8 cellular contexts compared by ENCODE assay signal in genomic region chr12:6904280-6905276, GRCh38. TPM values are rescaled to one million over a fixed set of nuclear protein-coding genes. Genes with fewer than 3 reads are reported as not detected.
DNase-seq lines count a peak whose midpoint lies in the region; ATAC-seq, FAIRE-seq and TF ChIP-seq lines count a peak whose summit lies in the region.

A gene with protein sequence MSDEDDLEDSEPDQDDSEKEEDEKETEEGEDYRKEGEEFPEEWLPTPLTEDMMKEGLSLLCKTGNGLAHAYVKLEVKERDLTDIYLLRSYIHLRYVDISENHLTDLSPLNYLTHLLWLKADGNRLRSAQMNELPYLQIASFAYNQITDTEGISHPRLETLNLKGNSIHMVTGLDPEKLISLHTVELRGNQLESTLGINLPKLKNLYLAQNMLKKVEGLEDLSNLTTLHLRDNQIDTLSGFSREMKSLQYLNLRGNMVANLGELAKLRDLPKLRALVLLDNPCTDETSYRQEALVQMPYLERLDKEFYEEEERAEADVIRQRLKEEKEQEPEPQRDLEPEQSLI (plus strand): TSS chr12:6904822. CDS start chr12:6905634, 812 bp downstream.

- peak; percentile 93 for ATAC-seq in HG02763 (IDR thresholded peaks at IDR 0.05; ENCODE audit: unreplicated experiment)
- peak; percentile 98 for ATAC-seq in left cardiac atrium
- ATAC-seq in upper lobe of left lung (ENCODE audit: low FRiP score in 2 of 2), result peak; percentile 96 to 98

- H3K36me3 ChIP-seq in upper lobe of left lung, result peaks cover 0 to 4% (median 0%) of the 10 kb centered on the region in 4 donors

- TF ChIP-seq EP300 in upper lobe of left lung (IDR thresholded peaks at IDR 0.05), result no peak

- WGBS in upper lobe of left lung, 2 donors, result 5 to 6% methylated on average over 34 of the region's 34 CpGs

- TF ChIP-seq CTCF in upper lobe of left lung (IDR thresholded peaks at IDR 0.05), result peak in 1 of 6 experiments; percentile 5

- H3K4me1 ChIP-seq in upper lobe of left lung, result peaks cover 11 to 19% (median 18%) of the 10 kb centered on the region in 4 donors

- intact Hi-C loops in left cardiac atrium (cut with DNase I) (no loop called here), posterior cingulate gyrus (cut with DNase I) (loop anchor here (2.0 kb wide), 1 partner anchor 38 kb away; the partner anchor contains the start of gene TPI1)

- DNase-seq in GM12891 (ENCODE audit: insufficient read length, low spot score), result peak; percentile 82
- peak; percentile 92 for DNase-seq in NCI-H1436 treated with DMSO at 0.1 percent for 48 hours (lab: John Stamatoyannopoulos, UW)
- peak; percentile 97 for DNase-seq in T follicular helper cell (ENCODE audit: low read depth)
- peak; percentile 93 for DNase-seq in amniotic stem cell (lab: John Stamatoyannopoulos, UW)
- peak; percentile 99 for DNase-seq in left cardiac atrium
- DNase-seq in posterior cingulate gyrus, result peak; percentile 98 to 100 (median 99)
- DNase-seq in upper lobe of left lung, result peak; percentile 95 to 98

- no peak for TF ChIP-seq POLR2A in GM12891 (IDR thresholded peaks at IDR 0.05; ENCODE audit: low read depth, low read length)
- peak in 3 of 4 donors; percentile 38 to 70 (median 45) for TF ChIP-seq POLR2A in upper lobe of left lung (IDR thresholded peaks at IDR 0.05)

- H3K9me3 ChIP-seq in upper lobe of left lung, result no peaks in the 10 kb centered on the region

- H3K4me3 ChIP-seq in upper lobe of left lung, result peak within 1 kb of the TSS; percentile 43 to 65 (median 58)

- peak within 1 kb of the TSS; percentile 68 to 89 (median 83) for H3K27ac ChIP-seq in upper lobe of left lung

- FAIRE-seq in GM12891 (lab: Jason Lieb, UNC), result peak; percentile 99

- no peaks in the 10 kb centered on the region for H3K27me3 ChIP-seq in upper lobe of left lung

TF ChIP-seq in GM12891, 5 proteins besides CTCF, POLR2A, EP300 and RAD21:
- no peak for TF ChIP-seq POU2F2 (IDR thresholded peaks at IDR 0.05; ENCODE audit: low read depth, low read length)
- TF ChIP-seq TAF1 (IDR thresholded peaks at IDR 0.05; ENCODE audit: low read depth, low read length), result no peak
- no peak for TF ChIP-seq POLR2AphosphoS5 (IDR thresholded peaks at IDR 0.05; ENCODE audit: low read depth, low read length)

RNA-seq across cellular contexts. Expression of the gene that starts here (rescaled TPM):
- 7.9 TPM for polyA plus RNA-seq in GM12891 (2012; ENCODE audit: low read depth, missing spikeins)
- total RNA-seq in left cardiac atrium (10 to 100 TPM in 1 of 2 donors, 1 to 10 TPM in 1; 8.1 to 10.5 TPM), upper lobe of left lung (10 to 100 TPM; 12.0 to 83.2 (median 29.1) TPM)

Comparison
In these comparisons a context has a peak if more than half of its experiments do, and no peak if none do; other contexts are left out.
1. Peak in every context shown above with its lines: DNase-seq, ATAC-seq, H3K4me3 ChIP-seq and H3K27ac ChIP-seq.